16 cellular contexts compared by ENCODE assay signal in the genomic region with DNA sequence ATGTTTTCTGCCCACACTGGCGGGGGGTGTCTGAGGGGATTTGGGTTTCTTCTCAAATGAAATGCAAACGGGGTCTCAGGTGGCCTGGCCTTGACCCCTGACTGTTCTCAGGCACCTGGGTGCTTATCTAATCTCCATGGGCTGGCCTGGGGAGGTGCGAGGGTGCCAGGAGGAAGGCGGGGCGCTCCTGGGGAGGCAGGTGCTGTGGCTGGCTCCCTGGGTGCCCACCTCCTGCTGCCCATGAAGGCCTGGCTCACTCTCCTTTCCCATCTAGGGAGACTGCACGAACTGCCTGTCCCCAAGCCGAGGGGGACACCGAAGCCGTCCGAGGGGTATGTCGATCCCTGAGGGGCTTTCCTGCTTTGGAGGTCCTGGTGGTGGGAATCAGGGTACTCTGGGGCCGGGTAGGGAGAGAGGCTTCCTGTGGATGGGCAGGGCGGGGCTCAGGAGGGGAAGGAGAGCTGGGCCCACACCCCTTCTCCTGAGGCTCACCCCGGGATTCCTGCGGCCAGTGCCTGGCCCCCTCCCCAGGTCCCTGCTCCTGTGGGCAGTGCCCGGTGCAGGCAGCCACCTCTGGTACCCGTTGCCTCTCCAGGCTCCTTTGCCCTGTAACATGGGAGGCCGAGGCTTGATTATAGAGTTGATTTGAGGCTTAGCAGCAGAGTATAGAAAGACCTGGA. TPM values are rescaled to one million over a fixed set of nuclear protein-coding genes. Genes with fewer than 3 reads are reported as not detected.
DNase-seq lines count a peak whose midpoint lies in the region; ATAC-seq and TF ChIP-seq lines count a peak whose summit lies in the region.
"Had no signal": no experiment of that assay in that cellular context is flagged by ENCODE, and none has a peak within 500 bp of the region (broad histone marks: within the 10 kb centered on the region; RNA-seq: fewer than 3 reads in every experiment).

No MANE protein-coding gene starts in this region.

- H3K27me3 ChIP-seq in IMR-90 (ENCODE audit: control insufficient read depth, insufficient read depth, low read length) (no peaks in the 10 kb centered on the region), gastroesophageal sphincter (no peaks in the 10 kb centered on the region)

- H2AK5ac ChIP-seq in IMR-90 (ENCODE audit: low read depth, low read length), result no peak overlapping the region

- peaks cover 27 to 31% of the 10 kb centered on the region in 2 donors for H3K36me3 Mint-ChIP-seq in stimulated activated naive B cell treated with anti-CD40 and anti-IgM and Interleukin-4, amounts not matched to agents 10 μg/mL and 1 μg/mL and 100 μg/mL, for 72 hours

- TF ChIP-seq CTCF in IMR-90 (conservative IDR thresholded peaks at IDR 0.05; ENCODE audit: low read depth, low read length), result no peak
- no peak for TF ChIP-seq CTCF in gastroesophageal sphincter (IDR thresholded peaks at IDR 0.05)

- peak overlapping the region; percentile 42 for H2AK9ac ChIP-seq in IMR-90 (replicated peaks; ENCODE audit: low read depth, low read length, poor library complexity)

- no peaks in the 10 kb centered on the region for H3K9me1 ChIP-seq in IMR-90 (ENCODE audit: insufficient read depth, low read length)

- CTCF ChIA-PET in IMR-90 (lab: Yijun Ruan, JAX), result no interaction called here

- H3K4ac ChIP-seq in IMR-90 (ENCODE audit: low read depth, low read length), result no peak overlapping the region

- DNase-seq in IMR-90, result no peak
- no peak for DNase-seq in stimulated activated naive B cell treated with anti-CD40 and anti-IgM and Interleukin-4, amounts not matched to agents 10 μg/mL and 1 μg/mL and 100 μg/mL, for 72 hours
- no peak for DNase-seq in NCI-H510A treated with DMSO at 0.1 percent for 48 hours (lab: John Stamatoyannopoulos, UW)
- DNase-seq in NCI-H2029 (lab: John Stamatoyannopoulos, UW), result no peak
- DNase-seq: AML-193; CD4-positive, alpha-beta T cell; DMS79; NCI-H1092; NCI-H1694; NCI-H774; Right ventricle myocardium superior had no signal

- TF ChIP-seq EP300 in gastroesophageal sphincter (IDR thresholded peaks at IDR 0.05), result no peak

- H2BK15ac ChIP-seq in IMR-90 (ENCODE audit: low read depth, low read length), result no peak overlapping the region

- dilution Hi-C loops in IMR-90 (cut with HindIII; ENCODE audit: low sequenced_read_pairs, unreplicated experiment), result no loop called here

- H3K4me3 Mint-ChIP-seq in stimulated activated naive B cell treated with anti-CD40 and anti-IgM and Interleukin-4, amounts not matched to agents 10 μg/mL and 1 μg/mL and 100 μg/mL, for 72 hours, result no peak overlapping the region
- H3K4me3 Mint-ChIP-seq: CD4-positive, alpha-beta T cell had no signal

- H3K27ac ChIP-seq in IMR-90 (ENCODE audit: insufficient read depth, low read length) (no peak overlapping the region), gastroesophageal sphincter (peak overlapping the region in 3 of 4 donors; percentile 51 to 78 (median 54))
- H3K27ac ChIP-seq: HL-60, KMS-11 had no signal

- no TSS peak for BruUV-seq in IMR-90 (replicated peaks; lab: Mats Ljungman, UMichigan)

- H4K8ac ChIP-seq in IMR-90 (ENCODE audit: low read depth in 2 of 2, low read length in 2 of 2), result no peak overlapping the region

- H3K9ac ChIP-seq in IMR-90 (ENCODE audit: low read depth, low read length), result no peak overlapping the region
- H3K9ac ChIP-seq: KMS-11 had no signal

- no peak overlapping the region for H3K56ac ChIP-seq in IMR-90 (ENCODE audit: extremely low read depth, insufficient read depth, low read length)

- H3K9me3 ChIP-seq in IMR-90 (ENCODE audit: control insufficient read depth, insufficient read depth, low read length) (no peaks in the 10 kb centered on the region), gastroesophageal sphincter (no peaks in the 10 kb centered on the region)

- H2BK20ac ChIP-seq in IMR-90 (ENCODE audit: low read depth, low read length), result no peak overlapping the region

- no peak overlapping the region for H3K18ac ChIP-seq in IMR-90 (ENCODE audit: low read depth, low read length)

- H4K20me1 ChIP-seq in IMR-90 (ENCODE audit: insufficient read depth, low read length), result peaks cover 5% of the 10 kb centered on the region; the same call in 1 of the 2 replicates

- POLR2A ChIA-PET in IMR-90 (lab: Charles Lee; ENCODE audit: unreplicated experiment), result no interaction called here

- no peak overlapping the region for H3K14ac ChIP-seq in IMR-90 (replicated peaks; ENCODE audit: low read depth, low read length)

- H3K4me2 ChIP-seq in IMR-90 (ENCODE audit: low read depth, low read length), result no peak overlapping the region
- H3K4me2 ChIP-seq: KMS-11 had no signal

- in situ Hi-C loops in IMR-90 (cut with MboI; ENCODE audit: low sequenced_read_pairs), result no loop called here

- H3K36me3 ChIP-seq in IMR-90 (ENCODE audit: control insufficient read depth, insufficient read depth, low read length), result peaks cover 56% of the 10 kb centered on the region
- peaks cover 0 to 98% of the 10 kb centered on the region in 2 donors for H3K36me3 ChIP-seq in gastroesophageal sphincter

- H3K27me3 Mint-ChIP-seq in stimulated activated naive B cell treated with anti-CD40 and anti-IgM and Interleukin-4, amounts not matched to agents 10 μg/mL and 1 μg/mL and 100 μg/mL, for 72 hours, result no peaks in the 10 kb centered on the region
- H3K27me3 Mint-ChIP-seq: CD4-positive, alpha-beta T cell had no signal

- peak overlapping the region; percentile 51 for H3K27ac Mint-ChIP-seq in stimulated activated naive B cell treated with anti-CD40 and anti-IgM and Interleukin-4, amounts not matched to agents 10 μg/mL and 1 μg/mL and 100 μg/mL, for 72 hours
- H3K27ac Mint-ChIP-seq: CD4-positive, alpha-beta T cell had no signal

- H3K4me1 Mint-ChIP-seq in stimulated activated naive B cell treated with anti-CD40 and anti-IgM and Interleukin-4, amounts not matched to agents 10 μg/mL and 1 μg/mL and 100 μg/mL, for 72 hours, result peaks cover 7 to 9% of the 10 kb centered on the region in 2 donors

- ATAC-seq in IMR-90 (ENCODE audit: low read depth), result no peak
- no peak for ATAC-seq in gastroesophageal sphincter
- ATAC-seq in stimulated activated naive B cell treated with anti-CD40 and anti-IgM and Interleukin-4, amounts not matched to agents 10 μg/mL and 1 μg/mL and 100 μg/mL, for 72 hours (replicated peaks), result no peak
- ATAC-seq in HG02973 (IDR thresholded peaks at IDR 0.05; ENCODE audit: unreplicated experiment), result no peak

- peaks cover 0 to 19% of the 10 kb centered on the region in 2 experiments; a peak in 3 of 4 replicates for H3K79me1 ChIP-seq in IMR-90 (ENCODE audit: low read depth in 1 of 2, low read length in 2 of 2)

- intact Hi-C loops in IMR-90 (cut with micrococcal nuclease), result no loop called here

- H2BK5ac ChIP-seq in IMR-90 (ENCODE audit: low read depth, low read length, poor library complexity, severe bottlenecking), result no peak overlapping the region

- TF ChIP-seq POLR2A in IMR-90 (IDR thresholded peaks at IDR 0.05; ENCODE audit: low read depth, low read length) (no peak), gastroesophageal sphincter (IDR thresholded peaks at IDR 0.05) (no peak)

- H4K91ac ChIP-seq in IMR-90 (ENCODE audit: insufficient read depth, low read depth, low read length), result no peak overlapping the region

- 88% methylated on average over 6 of the region's 18 CpGs; no CpG with 5 or more reads in 1 of the 2 experiments for WGBS in IMR-90 (ENCODE audit: extremely low coverage in 2 of 2, insufficient read length in 1 of 2), 2 experiments
- no CpG with 5 or more reads among the region's 18 CpGs for WGBS in gastroesophageal sphincter (ENCODE audit: low coverage in 1 of 2), 2 donors

- no peak overlapping the region for H3K4me3 ChIP-seq in IMR-90 (ENCODE audit: insufficient read depth, low read depth, low read length)
- H3K4me3 ChIP-seq in gastroesophageal sphincter, result no peak overlapping the region

- no peak overlapping the region for H4K5ac ChIP-seq in IMR-90 (ENCODE audit: low read depth, low read length)

- H3K23ac ChIP-seq in IMR-90 (ENCODE audit: low read depth, low read length), result no peak overlapping the region

- no peak overlapping the region for H2BK120ac ChIP-seq in IMR-90 (ENCODE audit: low read depth, low read length)

- H3K4me1 ChIP-seq in IMR-90 (ENCODE audit: control insufficient read depth, insufficient read depth, low read length) (no peaks in the 10 kb centered on the region), gastroesophageal sphincter (peaks cover 0 to 30% (median 0%) of the 10 kb centered on the region in 3 donors)

- no peak overlapping the region for H2AFZ ChIP-seq in IMR-90 (replicated peaks; ENCODE audit: low read length, poor library complexity)

- H3K9me3 Mint-ChIP-seq in stimulated activated naive B cell treated with anti-CD40 and anti-IgM and Interleukin-4, amounts not matched to agents 10 μg/mL and 1 μg/mL and 100 μg/mL, for 72 hours, result no peaks in the 10 kb centered on the region
- H3K9me3 Mint-ChIP-seq: CD4-positive, alpha-beta T cell had no signal

- TF ChIP-seq RAD21 in IMR-90 (IDR thresholded peaks at IDR 0.05; ENCODE audit: low read length), result no peak

TF ChIP-seq in IMR-90, 13 proteins besides CTCF, POLR2A, EP300 and RAD21 (continues in another document):
- TF ChIP-seq MAFK (IDR thresholded peaks at IDR 0.05; ENCODE audit: low read depth, low read length) (no peak), SMC3 (IDR thresholded peaks at IDR 0.05; ENCODE audit: low read depth, low read length) (no peak)

RNA-seq across cellular contexts. Expression of a gene that starts 18.4 kb away (rescaled TPM):
- total RNA-seq in IMR-90 (2012; rRNA removed), result 12.2 and 12.4 TPM in 2 replicates
- 22.3 and 25.3 TPM in 2 replicates for polyA plus RNA-seq in IMR-90 (2012; rRNA removed)
- 13.7 and 21.3 TPM in 2 replicates for polyA plus RNA-seq in IMR-90 (2012; cell fraction: cytosol; rRNA removed)
- 20.4 and 54.3 TPM in 2 replicates for polyA plus RNA-seq in IMR-90 (2012; cell fraction: nucleus; rRNA removed; ENCODE audit: low replicate concordance)
- 100 to 1,000 TPM in 1 of 4 donors, 10 to 100 TPM in 3; 46.9 to 132 (median 48.1) TPM for total RNA-seq in gastroesophageal sphincter

RNA-seq across cellular contexts. Expression of a gene that starts 28.9 kb away (rescaled TPM):
- total RNA-seq in IMR-90 (2012; rRNA removed) (0.28 and 0.54 TPM in 2 replicates), gastroesophageal sphincter (under 1 TPM in 2 of 4 donors, not detected in 2; 0.31 to 0.40 TPM)
- 0.39 and 0.50 TPM in 2 replicates for polyA plus RNA-seq in IMR-90 (2012; rRNA removed)
- polyA plus RNA-seq in IMR-90 (2012; cell fraction: cytosol; rRNA removed), result 0.31 and 0.54 TPM in 2 replicates
- polyA plus RNA-seq in IMR-90 (2012; cell fraction: nucleus; rRNA removed; ENCODE audit: low replicate concordance), result 1.0 TPM in 2 replicates
- total RNA-seq: CD4-positive, alpha-beta T cell; MCF 10A had no signal

RNA-seq across cellular contexts. Expression of a gene that starts 29.0 kb away (rescaled TPM):
- total RNA-seq in IMR-90 (2012; rRNA removed), result 26.0 and 68.6 TPM in 2 replicates
- 147 and 180 TPM in 2 replicates for polyA plus RNA-seq in IMR-90 (2012; rRNA removed)
- polyA plus RNA-seq in IMR-90 (2012; cell fraction: cytosol; rRNA removed), result 113 and 116 TPM in 2 replicates
- polyA plus RNA-seq in IMR-90 (2012; cell fraction: nucleus; rRNA removed; ENCODE audit: low replicate concordance), result 36.6 and 58.9 TPM in 2 replicates
- total RNA-seq in gastroesophageal sphincter, result 10 to 100 TPM; 41.4 to 79.5 (median 72.0) TPM

RNA-seq across cellular contexts. Expression of a gene that starts 59.8 kb away (rescaled TPM):
- total RNA-seq in IMR-90 (2012; rRNA removed) (not detected in 2 replicates), gastroesophageal sphincter (10 to 100 TPM in 1 of 4 donors, 1 to 10 TPM in 3; 6.9 to 16.0 (median 9.2) TPM)
- polyA plus RNA-seq in IMR-90 (2012; rRNA removed), result not detected in 2 replicates
- polyA plus RNA-seq in IMR-90 (2012; cell fraction: cytosol; rRNA removed), result not detected in 2 replicates
- polyA plus RNA-seq in IMR-90 (2012; cell fraction: nucleus; rRNA removed; ENCODE audit: low replicate concordance), result not detected in 2 replicates
- total RNA-seq: CD4-positive, alpha-beta T cell; MCF 10A had no signal
